8 cellular contexts compared by ENCODE assay signal in genomic region chr10:60572511-60573194, GRCh38.
DNase-seq lines count a peak whose midpoint lies in the region; ATAC-seq and TF ChIP-seq lines count a peak whose summit lies in the region.

No MANE protein-coding gene starts in this region.

- TF ChIP-seq CTCF in OCI-LY3 (IDR thresholded peaks at IDR 0.05; ENCODE audit: low read depth, low read length) (no peak), MCF 10A (IDR thresholded peaks at IDR 0.05; ENCODE audit: unreplicated experiment) (no peak)

- peaks cover 7% of the 10 kb centered on the region for H3K9me3 Mint-ChIP-seq in MCF 10A (ENCODE audit: unreplicated experiment)

- peak overlapping the region; percentile 28 for H3K27ac Mint-ChIP-seq in MCF 10A (ENCODE audit: low read depth, unreplicated experiment)

- H3K36me3 ChIP-seq in OCI-LY3 (replicated peaks; ENCODE audit: low read depth, low read length) = no peaks in the 10 kb centered on the region

- DNase-seq in Right ventricle myocardium inferior (ENCODE audit: missing footprints) (no peak), cardiac septum (ENCODE audit: low spot score) (no peak), MCF 10A (ENCODE audit: unreplicated experiment) (peak; percentile 31), inferior parietal cortex (ENCODE audit: extremely low spot score) (peak; percentile 70), skeletal muscle cell (ENCODE audit: low read depth) (peak; percentile 66)

- POLR2A ChIA-PET in MCF 10A (lab: Yijun Ruan, JAX) = interaction anchor here (0.6 to 1.6 kb wide), 5 partner anchors 20 to 54 kb away, joined by 3 to 5 read pairs (median 4); no protein-coding TSS in a partner anchor

- H3K79me2 ChIP-seq in OCI-LY3 (ENCODE audit: low read length) = no peaks in the 10 kb centered on the region

- no peaks in the 10 kb centered on the region for H3K9me3 ChIP-seq in OCI-LY3 (ENCODE audit: insufficient read depth, low read length)

- no peak overlapping the region for H3K27ac ChIP-seq in OCI-LY3 (ENCODE audit: low read length)

- no TSS peak for BruUV-seq in MCF 10A (replicated peaks; lab: Mats Ljungman, UMichigan)

- H3K9ac ChIP-seq in OCI-LY3 (ENCODE audit: low read length) = no peak overlapping the region

- no peaks in the 10 kb centered on the region for H3K36me3 Mint-ChIP-seq in MCF 10A (ENCODE audit: insufficient read depth, unreplicated experiment)

- CTCF ChIA-PET in MCF 10A (lab: Yijun Ruan, JAX) = no interaction called here

- H4K20me1 ChIP-seq in OCI-LY3 (ENCODE audit: insufficient read depth, low read length) = no peaks in the 10 kb centered on the region

- 0 out of 2 replicates have a peak overlapping the region, but pooled peaks have one; percentile 60 for H2AFZ ChIP-seq in OCI-LY3 (ENCODE audit: low read depth, low read length)

- H3K27me3 Mint-ChIP-seq in MCF 10A (ENCODE audit: insufficient read depth, unreplicated experiment) = no peaks in the 10 kb centered on the region

- peak; percentile 65 for ATAC-seq in Right ventricle myocardium inferior
- no peak for ATAC-seq in HG03457 (IDR thresholded peaks at IDR 0.05; ENCODE audit: unreplicated experiment)
- no peak for ATAC-seq in HG03139 (IDR thresholded peaks at IDR 0.05; ENCODE audit: unreplicated experiment)

- H3K4me1 Mint-ChIP-seq in MCF 10A (ENCODE audit: insufficient read depth, unreplicated experiment) = peaks cover 10% of the 10 kb centered on the region

- H3K4me3 Mint-ChIP-seq in MCF 10A (ENCODE audit: unreplicated experiment) = peak overlapping the region; percentile 55

- H3K27me3 ChIP-seq in OCI-LY3 (ENCODE audit: low read depth, low read length) = no peaks in the 10 kb centered on the region; the same call in 1 of the 2 replicates

- H3K4me1 ChIP-seq in OCI-LY3 (ENCODE audit: low read length) = peaks cover 9% of the 10 kb centered on the region; the same call in 1 of the 2 replicates

- H3K4me3 ChIP-seq in OCI-LY3 (ENCODE audit: low read length) (peak overlapping the region; percentile 71), skeletal muscle cell (ENCODE audit: low read depth, low read length) (peak overlapping the region; percentile 39)

- intact Hi-C loops in Right ventricle myocardium inferior (cut with DNase I) (no loop called here), cardiac septum (cut with DNase I) (loop anchor here (10.0 kb wide), 1 partner anchor 128 kb away; no protein-coding TSS in a partner anchor), MCF 10A (cut with micrococcal nuclease) (no loop called here)

- H3K4me2 ChIP-seq in OCI-LY3 (ENCODE audit: low read length) = peak overlapping the region; percentile 91

Comparison
In these comparisons a context has a peak if more than half of its experiments do, and no peak if none do; other contexts are left out.
1. DNase-seq: peak in MCF 10A (single experiment), inferior parietal cortex (single experiment) and skeletal muscle cell (single experiment); none in Right ventricle myocardium inferior (single experiment) and cardiac septum (single experiment).